In the genomic region with DNA sequence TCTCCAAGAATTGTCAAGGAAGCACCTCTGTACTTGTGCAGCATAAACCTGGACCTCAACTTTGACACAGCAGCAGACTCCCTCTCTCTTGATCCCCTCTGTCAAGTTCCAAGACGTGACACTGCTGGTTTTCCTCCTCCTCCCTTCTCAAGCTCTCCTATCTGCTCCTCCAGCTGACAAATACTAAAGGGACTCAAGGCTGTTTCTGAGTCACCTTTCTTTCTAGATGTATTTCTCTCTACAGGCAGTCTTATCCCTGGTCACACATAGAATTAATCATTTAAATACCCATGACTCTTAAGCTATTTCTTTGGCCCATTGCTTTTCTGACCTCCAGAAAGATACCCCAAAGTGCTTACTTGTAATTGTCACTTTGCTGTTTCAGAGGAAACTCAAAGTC, we compare ENCODE assay signal across 20 cellular contexts. TPM values are rescaled to one million over a fixed set of nuclear protein-coding genes. Genes with fewer than 3 reads are reported as not detected.
A peak's percentile ranks its signal among the peaks of the same experiment; 100 is the strongest.
DNase-seq lines count a peak whose midpoint lies in the region; ATAC-seq and TF ChIP-seq lines count a peak whose summit lies in the region.
"Had no signal": no experiment of that assay in that cellular context is flagged by ENCODE, and none has a peak within 500 bp of the region (broad histone marks: within the 10 kb centered on the region; RNA-seq: fewer than 3 reads in every experiment).

No MANE protein-coding gene starts in this region.

- H2BK120ac ChIP-seq in mesenchymal stem cell (ENCODE audit: low read depth, low read length) = no peak overlapping the region

- H3K4me3 ChIP-seq in choroid plexus epithelial cell (ENCODE audit: low read depth, low read length) = no peak overlapping the region
- H3K4me3 ChIP-seq in mesenchymal stem cell (ENCODE audit: insufficient read depth in 1 of 2, low read depth in 1 of 2, low read length in 2 of 2) = no peak overlapping the region
- H3K4me3 ChIP-seq in transverse colon = no peak overlapping the region
- H3K4me3 ChIP-seq: adrenal gland, heart left ventricle, psoas muscle, spleen, thoracic aorta had no signal

- no peak overlapping the region for H3K27ac ChIP-seq in mesenchymal stem cell (ENCODE audit: low read length, poor library complexity, severe bottlenecking)
- no peak overlapping the region for H3K27ac ChIP-seq in transverse colon
- H3K27ac ChIP-seq: heart left ventricle, psoas muscle, spleen, thoracic aorta had no signal

- H2BK12ac ChIP-seq in mesenchymal stem cell (ENCODE audit: low read length in 2 of 2) = no peak overlapping the region

- no peak overlapping the region for H2AK5ac ChIP-seq in mesenchymal stem cell (ENCODE audit: low read length, severe bottlenecking)

- no peak overlapping the region for H2BK5ac ChIP-seq in mesenchymal stem cell (ENCODE audit: low read depth, low read length, poor library complexity, severe bottlenecking)

- no peak overlapping the region for H3K18ac ChIP-seq in mesenchymal stem cell (ENCODE audit: low read depth in 1 of 2, low read length in 2 of 2)

- no peak overlapping the region for H2AFZ ChIP-seq in mesenchymal stem cell (ENCODE audit: low read depth, low read length)

- no peak overlapping the region for H3K4me2 ChIP-seq in mesenchymal stem cell (ENCODE audit: low read length, poor library complexity, severe bottlenecking)

- no peak overlapping the region for H3K9ac ChIP-seq in mesenchymal stem cell (ENCODE audit: low read length)

- H3K14ac ChIP-seq in mesenchymal stem cell (ENCODE audit: low read length in 2 of 2) = peak overlapping the region in 1 of 2 experiments; percentile 15

- H3K9me3 ChIP-seq in mesenchymal stem cell (ENCODE audit: control insufficient read depth, low read length) = no peaks in the 10 kb centered on the region
- H3K9me3 ChIP-seq in transverse colon = no peaks in the 10 kb centered on the region
- H3K9me3 ChIP-seq: adrenal gland, heart left ventricle, psoas muscle, spleen, thoracic aorta had no signal

- no peak for TF ChIP-seq CTCF in choroid plexus epithelial cell (conservative IDR thresholded peaks at IDR 0.05; ENCODE audit: low read depth, low read length)
- no peak for TF ChIP-seq CTCF in transverse colon (IDR thresholded peaks at IDR 0.05)

- peaks cover 5 to 25% of the 10 kb centered on the region in 2 experiments for H3K36me3 ChIP-seq in mesenchymal stem cell (ENCODE audit: control insufficient read depth in 1 of 2, insufficient read depth in 2 of 2, low read depth in 1 of 2, low read length in 2 of 2)
- peaks cover 0 to 6% (median 2%) of the 10 kb centered on the region in 4 donors for H3K36me3 ChIP-seq in transverse colon

- no peaks in the 10 kb centered on the region for H3K27me3 ChIP-seq in mesenchymal stem cell (ENCODE audit: control insufficient read depth in 1 of 2, insufficient read depth in 1 of 2, low read length in 2 of 2)
- no peaks in the 10 kb centered on the region for H3K27me3 ChIP-seq in transverse colon
- H3K27me3 ChIP-seq: adrenal gland, heart left ventricle, spleen had no signal

- peaks cover 2% of the 10 kb centered on the region for H3K4me1 ChIP-seq in mesenchymal stem cell (ENCODE audit: control insufficient read depth, insufficient read depth, low read depth, low read length)
- H3K4me1 ChIP-seq in transverse colon = peaks cover 0 to 7% (median 1%) of the 10 kb centered on the region in 4 donors
- H3K4me1 ChIP-seq: psoas muscle had no signal

- no peak overlapping the region for H4K8ac ChIP-seq in mesenchymal stem cell (ENCODE audit: low read length)

- WGBS in mesenchymal stem cell = 81% methylated on average over 1 of the region's 1 CpG
- WGBS in transverse colon (ENCODE audit: low coverage in 1 of 2), 2 donors = 86 to 100% methylated on average over 1 of the region's 1 CpG

- intact Hi-C loops in transverse colon (cut with DNase I; ENCODE audit: low total_unique reads) = no loop called here

- H2BK15ac ChIP-seq in mesenchymal stem cell (ENCODE audit: low read depth, poor library complexity, severe bottlenecking) = no peak overlapping the region

- no peak overlapping the region for H3K4ac ChIP-seq in mesenchymal stem cell (ENCODE audit: low read depth in 1 of 2, low read length in 2 of 2)

- DNase-seq in GM03348 (ENCODE audit: low spot score) (peak; percentile 34), RPMI7951 (ENCODE audit: low read depth) (peak; percentile 17), choroid plexus epithelial cell (ENCODE audit: low read depth) (peak; percentile 35), mesenchymal stem cell (peak; percentile 22), transverse colon (no peak)
- DNase-seq in activated CD8-positive, alpha-beta memory T cell treated with anti-CD3 and anti-CD28 coated beads, Interleukin-2, amount 50 U/mL, for 48 hours = no peak
- DNase-seq: activated B cell treated with CpG ODN at 0.5 μM for 24 hours, H7, heart left ventricle, mammary epithelial cell, natural killer cell, NCI-H1436, psoas muscle, spleen, T-cell had no signal

- no peak overlapping the region for H4K91ac ChIP-seq in mesenchymal stem cell (ENCODE audit: low read length)

- no peak for TF ChIP-seq EP300 in transverse colon (IDR thresholded peaks at IDR 0.05; ENCODE audit: low read depth)

- H3K79me1 ChIP-seq in mesenchymal stem cell (replicated peaks; ENCODE audit: low read length, poor library complexity, severe bottlenecking) = peaks cover 21% of the 10 kb centered on the region

- TF ChIP-seq POLR2A in transverse colon (IDR thresholded peaks at IDR 0.05) = no peak

- no peak for ATAC-seq in HG03280 (IDR thresholded peaks at IDR 0.05; ENCODE audit: unreplicated experiment)
- no peak for ATAC-seq in HG02678 (IDR thresholded peaks at IDR 0.05; ENCODE audit: unreplicated experiment)
- ATAC-seq: heart left ventricle, natural killer cell, psoas muscle, T-cell had no signal

- in situ Hi-C loops in transverse colon (cut with MboI; ENCODE audit: low pct_ligation_motif_present in 1 of 4, low pct_unique_long_range_greater_than_20kb in 1 of 4, low sequenced_read_pairs in 3 of 4) = no loop called here

- H3K23ac ChIP-seq in mesenchymal stem cell (ENCODE audit: low read length in 2 of 2) = no peak overlapping the region

RNA-seq across cellular contexts. Expression of a gene that starts 53.5 kb away (rescaled TPM):
- 107 and 124 TPM in 2 replicates for total RNA-seq in RPMI7951 (2014; rRNA removed; shearing (Covaris generic))
- 59.2 TPM for polyA plus RNA-seq in mesenchymal stem cell (2013, experiment 1 of 2)
- 61.1 TPM for polyA plus RNA-seq in mesenchymal stem cell (2013, experiment 2 of 2)
- 100 to 1,000 TPM in 2 of 4 donors, 10 to 100 TPM in 2; 39.6 to 151 (median 106) TPM for total RNA-seq in transverse colon
- total RNA-seq: B cell had no signal

RNA-seq across cellular contexts. Expression of a gene that starts 53.9 kb away (rescaled TPM):
- total RNA-seq in RPMI7951 (2014; rRNA removed; shearing (Covaris generic)) = 6.8 and 7.2 TPM in 2 replicates
- polyA plus RNA-seq in mesenchymal stem cell (2013, experiment 1 of 2) = 5.7 TPM
- 6.0 TPM for polyA plus RNA-seq in mesenchymal stem cell (2013, experiment 2 of 2)
- 10 to 100 TPM; 40.6 to 99.5 (median 57.3) TPM for total RNA-seq in transverse colon
- total RNA-seq: activated B cell treated with CpG ODN at 0.5 μM for 24 hours had no signal

Comparison
In these comparisons a context has a peak if more than half of its experiments do, and no peak if none do; other contexts are left out.
1. DNase-seq: peak in GM03348 (single experiment), RPMI7951 (single experiment), choroid plexus epithelial cell (single experiment) and mesenchymal stem cell (single experiment); none in transverse colon (single experiment) and activated CD8-positive, alpha-beta memory T cell treated with anti-CD3 and anti-CD28 coated beads, Interleukin-2, amount 50 U/mL, for 48 hours (single experiment).